ENCODE assay signal across 17 cellular contexts in genomic region chr16:25038239-25038954, GRCh38. TPM values are rescaled to one million over a fixed set of nuclear protein-coding genes. Genes with fewer than 3 reads are reported as not detected.
DNase-seq lines count a peak whose midpoint lies in the region; ATAC-seq and TF ChIP-seq lines count a peak whose summit lies in the region.
"Had no signal": no experiment of that assay in that cellular context is flagged by ENCODE, and none has a peak within 500 bp of the region (broad histone marks: within the 10 kb centered on the region; RNA-seq: fewer than 3 reads in every experiment).

No MANE protein-coding gene starts in this region.

- H3K36me3 Mint-ChIP-seq in stimulated activated memory B cell treated with anti-CD40 and anti-IgM and Interleukin-4, amounts not matched to agents 10 μg/mL and 1 μg/mL and 100 μg/mL, for 72 hours = no peaks in the 10 kb centered on the region
- H3K36me3 Mint-ChIP-seq: CD4-positive, CD25-positive, alpha-beta regulatory T cell; neural progenitor cell had no signal

- ATAC-seq in GM18907 (IDR thresholded peaks at IDR 0.05; ENCODE audit: unreplicated experiment) (peak; percentile 45), GM21825 (IDR thresholded peaks at IDR 0.05; ENCODE audit: unreplicated experiment) (peak; percentile 41), HG03175 (IDR thresholded peaks at IDR 0.05; ENCODE audit: unreplicated experiment) (peak; percentile 67), omental fat pad (ENCODE audit: low FRiP score) (no peak), GM18873 (IDR thresholded peaks at IDR 0.05; ENCODE audit: low FRiP score, unreplicated experiment) (no peak)
- peak; percentile 81 for ATAC-seq in stimulated activated memory B cell treated with anti-CD40 and anti-IgM and Interleukin-4, amounts not matched to agents 10 μg/mL and 1 μg/mL and 100 μg/mL, for 72 hours

- H3K4me3 Mint-ChIP-seq in stimulated activated memory B cell treated with anti-CD40 and anti-IgM and Interleukin-4, amounts not matched to agents 10 μg/mL and 1 μg/mL and 100 μg/mL, for 72 hours = no peak overlapping the region
- H3K4me3 Mint-ChIP-seq: neural progenitor cell had no signal

- no peak for TF ChIP-seq CTCF in omental fat pad (IDR thresholded peaks at IDR 0.05)

- H3K27ac Mint-ChIP-seq in stimulated activated memory B cell treated with anti-CD40 and anti-IgM and Interleukin-4, amounts not matched to agents 10 μg/mL and 1 μg/mL and 100 μg/mL, for 72 hours = peak overlapping the region; percentile 1
- H3K27ac Mint-ChIP-seq: CD4-positive, CD25-positive, alpha-beta regulatory T cell; neural progenitor cell had no signal

- no peaks in the 10 kb centered on the region for H3K27me3 Mint-ChIP-seq in stimulated activated memory B cell treated with anti-CD40 and anti-IgM and Interleukin-4, amounts not matched to agents 10 μg/mL and 1 μg/mL and 100 μg/mL, for 72 hours
- H3K27me3 Mint-ChIP-seq: CD4-positive, CD25-positive, alpha-beta regulatory T cell had no signal

- no peaks in the 10 kb centered on the region for H3K9me3 Mint-ChIP-seq in stimulated activated memory B cell treated with anti-CD40 and anti-IgM and Interleukin-4, amounts not matched to agents 10 μg/mL and 1 μg/mL and 100 μg/mL, for 72 hours
- H3K9me3 Mint-ChIP-seq: neural progenitor cell had no signal

- DNase-seq in NCI-H1417 (lab: John Stamatoyannopoulos, UW) (no peak), omental fat pad (ENCODE audit: low spot score) (no peak)
- DNase-seq: activated CD8-positive, alpha-beta memory T cell treated with anti-CD3 and anti-CD28 coated beads, Interleukin-2, amount 50 U/mL, for 4 hours; CD4-positive, CD25-positive, alpha-beta regulatory T cell; GOT3; KG1; NCI-H1436 treated with DMSO at 0.1 percent for 48 hours; sigmoid colon; SK-N-SH; stimulated activated CD4-positive, alpha-beta T cell treated with anti-CD3 and anti-CD28 coated beads, Interleukin-4, amount 100 ng/mL, for 4 hours; stimulated activated naive CD4-positive, alpha-beta T cell had no signal

- peaks cover 60% of the 10 kb centered on the region for H3K4me1 Mint-ChIP-seq in stimulated activated memory B cell treated with anti-CD40 and anti-IgM and Interleukin-4, amounts not matched to agents 10 μg/mL and 1 μg/mL and 100 μg/mL, for 72 hours
- H3K4me1 Mint-ChIP-seq: neural progenitor cell had no signal

RNA-seq across cellular contexts. Expression of gene ARHGAP17, which starts 23.2 kb away (rescaled TPM):
- total RNA-seq in omental fat pad = 10 to 100 TPM; 42.6 to 86.8 (median 58.6) TPM

Comparison
In these comparisons a context has a peak if more than half of its experiments do, and no peak if none do; other contexts are left out.
1. ATAC-seq: peak in GM18907 (single experiment), GM21825 (single experiment), HG03175 (single experiment) and stimulated activated memory B cell treated with anti-CD40 and anti-IgM and Interleukin-4, amounts not matched to agents 10 μg/mL and 1 μg/mL and 100 μg/mL, for 72 hours (single experiment); none in omental fat pad (single experiment) and GM18873 (single experiment).